Comparison of ENCODE assay signal across 1 cellular context in genomic region chr3:174953068-174953467, GRCh38.
TF ChIP-seq lines count a peak whose summit lies in the region.

No MANE protein-coding gene starts in this region.

TF ChIP-seq in IMR-90, 13 proteins besides CTCF, POLR2A, EP300 and RAD21:
- TF ChIP-seq ELK1 (IDR thresholded peaks at IDR 0.05; ENCODE audit: borderline replicate concordance, low read depth, low read length) (no peak), NFE2L2 (IDR thresholded peaks at IDR 0.05; ENCODE audit: low read depth, low read length) (no peak), BHLHE40 (IDR thresholded peaks at IDR 0.05; ENCODE audit: low read depth, low read length) (no peak), MAFK (IDR thresholded peaks at IDR 0.05; ENCODE audit: low read depth, low read length) (no peak), CEBPB (IDR thresholded peaks at IDR 0.05; ENCODE audit: low read depth, low read length) (no peak), FOS (IDR thresholded peaks at IDR 0.05; ENCODE audit: low read depth, low read length) (no peak), MXI1 (IDR thresholded peaks at IDR 0.05; ENCODE audit: borderline replicate concordance, low read depth, low read length) (no peak), CHD1 (IDR thresholded peaks at IDR 0.05; ENCODE audit: low read depth, low read length) (no peak), RFX5 (IDR thresholded peaks at IDR 0.05; ENCODE audit: low read depth, low read length) (no peak)
- TF ChIP-seq, protein P1, sequence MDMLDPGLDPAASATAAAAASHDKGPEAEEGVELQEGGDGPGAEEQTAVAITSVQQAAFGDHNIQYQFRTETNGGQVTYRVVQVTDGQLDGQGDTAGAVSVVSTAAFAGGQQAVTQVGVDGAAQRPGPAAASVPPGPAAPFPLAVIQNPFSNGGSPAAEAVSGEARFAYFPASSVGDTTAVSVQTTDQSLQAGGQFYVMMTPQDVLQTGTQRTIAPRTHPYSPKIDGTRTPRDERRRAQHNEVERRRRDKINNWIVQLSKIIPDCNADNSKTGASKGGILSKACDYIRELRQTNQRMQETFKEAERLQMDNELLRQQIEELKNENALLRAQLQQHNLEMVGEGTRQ (IDR thresholded peaks at IDR 0.05; ENCODE audit: low read depth, low read length) = no peak
TF ChIP-seq in IMR-90: peak in this region for 0.
